ENCODE assay signal across 1 cellular context in the genomic region with DNA sequence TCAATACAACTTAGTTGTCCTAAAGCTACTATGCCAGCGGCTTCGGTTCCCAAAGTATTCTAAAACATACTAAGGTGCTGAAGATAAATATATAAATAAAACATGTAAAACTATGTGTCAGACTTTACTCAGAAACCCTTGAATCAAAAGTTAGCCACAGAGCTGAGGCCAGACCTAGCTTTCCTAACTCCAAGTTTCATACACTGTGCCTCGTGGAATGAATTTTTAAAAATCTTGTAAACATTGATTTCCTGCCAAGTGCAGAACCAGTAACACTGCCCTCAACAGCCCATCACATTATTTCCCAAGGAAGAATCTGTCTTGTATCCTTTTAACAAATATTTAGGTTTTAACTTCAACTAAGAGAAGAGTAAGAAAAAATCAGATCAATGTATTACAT.
TF ChIP-seq lines count a peak whose summit lies in the region.

No MANE protein-coding gene starts in this region.

TF ChIP-seq in IMR-90, 13 proteins besides CTCF, POLR2A, EP300 and RAD21:
- no peak for TF ChIP-seq MAZ (IDR thresholded peaks at IDR 0.05; ENCODE audit: borderline replicate concordance, low read depth, low read length)
- no peak for TF ChIP-seq SMC3 (IDR thresholded peaks at IDR 0.05; ENCODE audit: low read depth, low read length)
- no peak for TF ChIP-seq BHLHE40 (IDR thresholded peaks at IDR 0.05; ENCODE audit: low read depth, low read length)
- TF ChIP-seq CEBPB (IDR thresholded peaks at IDR 0.05; ENCODE audit: low read depth, low read length): 0 out of 2 replicates have a peak, but pooled peaks have one; percentile 13
- no peak for TF ChIP-seq RCOR1 (IDR thresholded peaks at IDR 0.05; ENCODE audit: insufficient replicate concordance, low read length)
- peak; percentile 81 for TF ChIP-seq MXI1 (IDR thresholded peaks at IDR 0.05; ENCODE audit: borderline replicate concordance, low read depth, low read length)
- TF ChIP-seq MAFK (IDR thresholded peaks at IDR 0.05; ENCODE audit: low read depth, low read length): no peak
- no peak for TF ChIP-seq CHD1 (IDR thresholded peaks at IDR 0.05; ENCODE audit: low read depth, low read length)
- TF ChIP-seq NFE2L2 (IDR thresholded peaks at IDR 0.05; ENCODE audit: low read depth, low read length): no peak
- no peak for TF ChIP-seq RFX5 (IDR thresholded peaks at IDR 0.05; ENCODE audit: low read depth, low read length)
- TF ChIP-seq, protein P1, sequence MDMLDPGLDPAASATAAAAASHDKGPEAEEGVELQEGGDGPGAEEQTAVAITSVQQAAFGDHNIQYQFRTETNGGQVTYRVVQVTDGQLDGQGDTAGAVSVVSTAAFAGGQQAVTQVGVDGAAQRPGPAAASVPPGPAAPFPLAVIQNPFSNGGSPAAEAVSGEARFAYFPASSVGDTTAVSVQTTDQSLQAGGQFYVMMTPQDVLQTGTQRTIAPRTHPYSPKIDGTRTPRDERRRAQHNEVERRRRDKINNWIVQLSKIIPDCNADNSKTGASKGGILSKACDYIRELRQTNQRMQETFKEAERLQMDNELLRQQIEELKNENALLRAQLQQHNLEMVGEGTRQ (IDR thresholded peaks at IDR 0.05; ENCODE audit: low read depth, low read length): no peak
- TF ChIP-seq, protein P2, sequence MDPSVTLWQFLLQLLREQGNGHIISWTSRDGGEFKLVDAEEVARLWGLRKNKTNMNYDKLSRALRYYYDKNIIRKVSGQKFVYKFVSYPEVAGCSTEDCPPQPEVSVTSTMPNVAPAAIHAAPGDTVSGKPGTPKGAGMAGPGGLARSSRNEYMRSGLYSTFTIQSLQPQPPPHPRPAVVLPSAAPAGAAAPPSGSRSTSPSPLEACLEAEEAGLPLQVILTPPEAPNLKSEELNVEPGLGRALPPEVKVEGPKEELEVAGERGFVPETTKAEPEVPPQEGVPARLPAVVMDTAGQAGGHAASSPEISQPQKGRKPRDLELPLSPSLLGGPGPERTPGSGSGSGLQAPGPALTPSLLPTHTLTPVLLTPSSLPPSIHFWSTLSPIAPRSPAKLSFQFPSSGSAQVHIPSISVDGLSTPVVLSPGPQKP (IDR thresholded peaks at IDR 0.05; ENCODE audit: borderline replicate concordance, low read depth, low read length): no peak
- no peak for TF ChIP-seq FOS (IDR thresholded peaks at IDR 0.05; ENCODE audit: low read depth, low read length)
